Comparison of ENCODE assay signal across 18 cellular contexts in genomic region chr5:79023323-79023722, GRCh38.
DNase-seq lines count a peak whose midpoint lies in the region; ATAC-seq, FAIRE-seq and TF ChIP-seq lines count a peak whose summit lies in the region.
"Had no signal": no experiment of that assay in that cellular context is flagged by ENCODE, and none has a peak within 500 bp of the region (broad histone marks: within the 10 kb centered on the region; RNA-seq: fewer than 3 reads in every experiment).

No MANE protein-coding gene starts in this region.

- H3K27ac ChIP-seq in VCaP: peak overlapping the region; percentile 40
- H3K27ac ChIP-seq: KMS-11, SJSA1 had no signal

- DNase-seq in D721Med (ENCODE audit: insufficient read length, low spot score): no peak
- DNase-seq in DMS 273 treated with DMSO at 0.1 percent for 48 hours (lab: John Stamatoyannopoulos, UW): peak; percentile 31
- DNase-seq in NCI-H1694 treated with DMSO at 0.1 percent for 48 hours (lab: John Stamatoyannopoulos, UW): peak; percentile 51
- no peak for DNase-seq in activated CD4-positive, CD25-positive, alpha-beta regulatory T cell (lab: John Stamatoyannopoulos, UW)
- DNase-seq in effector CD4-positive, alpha-beta T cell: no peak
- DNase-seq: CD4-positive, CD25-positive, alpha-beta regulatory T cell; H7; NCI-H1092 treated with DMSO at 0.1 percent for 48 hours; NCI-H1436 treated with DMSO at 0.1 percent for 48 hours; NCI-H2107; NCI-H510A; SW 1271; T-helper 17 cell had no signal

- FAIRE-seq in D721Med (lab: Jason Lieb, UNC): peak; percentile 21

- TF ChIP-seq CTCF in D721Med (IDR thresholded peaks at IDR 0.05; ENCODE audit: insufficient read depth, missing control alignments) (no peak), VCaP (conservative IDR thresholded peaks at IDR 0.05) (no peak)

- ATAC-seq in HG02973 (IDR thresholded peaks at IDR 0.05; ENCODE audit: unreplicated experiment): no peak
- ATAC-seq: Right ventricle myocardium inferior, T-helper 17 cell had no signal

Comparison
In these comparisons a context has a peak if more than half of its experiments do, and no peak if none do; other contexts are left out.
1. DNase-seq: peak in DMS 273 treated with DMSO at 0.1 percent for 48 hours (single experiment) and NCI-H1694 treated with DMSO at 0.1 percent for 48 hours (single experiment); none in D721Med (single experiment), activated CD4-positive, CD25-positive, alpha-beta regulatory T cell (0 of 4) and effector CD4-positive, alpha-beta T cell (single experiment).